8 cellular contexts compared by ENCODE assay signal in the genomic region with DNA sequence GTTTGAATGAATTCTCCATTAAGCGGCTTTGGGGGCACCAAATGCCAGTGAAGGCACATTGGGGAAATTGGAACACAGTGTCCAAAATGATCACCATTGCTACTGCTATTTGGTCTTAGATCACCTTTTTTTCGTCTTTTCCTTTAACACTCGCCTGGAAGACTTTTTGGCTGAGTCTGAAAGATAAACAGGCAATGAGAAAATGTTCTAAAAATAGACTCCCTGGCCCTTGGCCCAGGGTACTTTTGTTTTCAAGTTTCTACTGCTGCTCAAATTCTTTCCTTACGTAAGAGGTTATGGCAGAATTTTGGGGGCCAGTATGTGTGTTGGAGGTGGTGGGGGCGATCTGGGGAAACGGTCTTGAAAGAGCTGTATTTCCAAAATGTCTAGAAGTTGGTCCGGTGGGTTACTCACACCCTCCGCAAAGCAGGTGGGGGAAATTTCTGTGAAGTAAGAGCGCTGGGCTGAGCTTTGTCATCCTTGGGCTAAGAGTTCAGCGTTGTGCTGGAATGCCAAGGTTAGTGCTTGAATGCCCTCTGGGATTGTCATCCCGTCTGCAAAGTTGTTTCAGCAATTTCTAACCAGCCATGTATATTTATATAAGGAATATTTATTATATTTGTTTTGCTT. TPM values are rescaled to one million over a fixed set of nuclear protein-coding genes. Genes with fewer than 3 reads are reported as not detected.
A peak's percentile ranks its signal among the peaks of the same experiment; 100 is the strongest.
DNase-seq lines count a peak whose midpoint lies in the region; ATAC-seq lines count a peak whose summit lies in the region.

No MANE protein-coding gene starts in this region.

- no peaks in the 10 kb centered on the region for H3K36me3 ChIP-seq in adipocyte (ENCODE audit: control insufficient read depth, insufficient read depth, low read length, severe bottlenecking)

- CTCF ChIA-PET in activated CD4-positive, alpha-beta T cell treated with anti-CD3 and anti-CD28 coated beads, Interleukin-2, amount 10 ng/mL, durations not matched to agents 7 days and 5 days (lab: Charles Lee) = interaction anchor here (0.5 to 1.4 kb wide), 3 partner anchors 30 to 285 kb away, joined by 3 read pairs; no protein-coding TSS in a partner anchor

- H3K9me3 ChIP-seq in adipocyte (ENCODE audit: control insufficient read depth, low read length) (no peaks in the 10 kb centered on the region), right cardiac atrium (ENCODE audit: control insufficient read depth, low read length) (no peaks in the 10 kb centered on the region)

- H3K4me1 ChIP-seq in adipocyte (ENCODE audit: control insufficient read depth, insufficient read depth, low read length) (peaks cover 30% of the 10 kb centered on the region), right cardiac atrium (ENCODE audit: control insufficient read depth, insufficient read depth, low read length) (peaks cover 14% of the 10 kb centered on the region)

- H3K4me1 Mint-ChIP-seq in activated CD4-positive, alpha-beta T cell treated with anti-CD3 and anti-CD28 coated beads, Interleukin-2, amount 10 ng/mL, durations not matched to agents 7 days and 5 days = peaks cover 41% of the 10 kb centered on the region

- no peak for DNase-seq in activated CD4-positive, alpha-beta T cell treated with anti-CD3 and anti-CD28 coated beads, Interleukin-2, amount 10 ng/mL, durations not matched to agents 7 days and 5 days
- DNase-seq in activated CD4-positive, alpha-beta T cell treated with anti-CD3 and anti-CD28 coated beads for 1 hour = no peak
- DNase-seq in adipocyte (ENCODE audit: low read depth) = peak; percentile 87
- peak in 1 of 3 donors; percentile 64 for DNase-seq in right cardiac atrium
- no peak for DNase-seq in skeletal muscle cell (ENCODE audit: low read depth)
- no peak for DNase-seq in DMS153 (lab: John Stamatoyannopoulos, UW)
- no peak for DNase-seq in stimulated activated CD4-positive, alpha-beta T cell treated with anti-CD3 and anti-CD28 coated beads, Interleukin-15, amount 100 ng/mL, for 24 hours

- H3K27me3 ChIP-seq in adipocyte (replicated peaks; ENCODE audit: control insufficient read depth, insufficient read depth, low read length) (no peaks in the 10 kb centered on the region), right cardiac atrium (ENCODE audit: control insufficient read depth, insufficient read depth) (no peaks in the 10 kb centered on the region)

- intact Hi-C loops in right cardiac atrium (cut with DNase I) = loop anchor here in 3 of 4 donors (5.0 kb wide), 2 partner anchors 37 to 42 kb away; no protein-coding TSS in a partner anchor

- peak overlapping the region; percentile 92 for H3K4me3 ChIP-seq in adipocyte (ENCODE audit: low read length)
- H3K4me3 ChIP-seq in right cardiac atrium (ENCODE audit: low read length) = peak overlapping the region; percentile 91
- H3K4me3 ChIP-seq in skeletal muscle cell (ENCODE audit: low read depth, low read length) = peak overlapping the region; percentile 91

- peak overlapping the region; percentile 98 for H3K4me3 Mint-ChIP-seq in activated CD4-positive, alpha-beta T cell treated with anti-CD3 and anti-CD28 coated beads, Interleukin-2, amount 10 ng/mL, durations not matched to agents 7 days and 5 days

- ATAC-seq in right cardiac atrium (peak; percentile 23 to 29), GM21360 (IDR thresholded peaks at IDR 0.05; ENCODE audit: unreplicated experiment) (no peak)

- POLR2A ChIA-PET in activated CD4-positive, alpha-beta T cell treated with anti-CD3 and anti-CD28 coated beads, Interleukin-2, amount 10 ng/mL, durations not matched to agents 7 days and 5 days (lab: Charles Lee) = interaction anchor here (1.9 kb wide), 1 partner anchor 33 kb away, joined by 7 read pairs; no protein-coding TSS in a partner anchor

- peak overlapping the region; percentile 93 for H3K9ac ChIP-seq in adipocyte (ENCODE audit: low read length)

- 4% methylated on average over 11 of the region's 11 CpGs for WGBS in right cardiac atrium

- H3K27ac Mint-ChIP-seq in activated CD4-positive, alpha-beta T cell treated with anti-CD3 and anti-CD28 coated beads, Interleukin-2, amount 10 ng/mL, durations not matched to agents 7 days and 5 days = peak overlapping the region; percentile 100

- H3K9me3 Mint-ChIP-seq in activated CD4-positive, alpha-beta T cell treated with anti-CD3 and anti-CD28 coated beads, Interleukin-2, amount 10 ng/mL, durations not matched to agents 7 days and 5 days = no peaks in the 10 kb centered on the region

- peaks cover 5% of the 10 kb centered on the region for H3K27me3 Mint-ChIP-seq in activated CD4-positive, alpha-beta T cell treated with anti-CD3 and anti-CD28 coated beads, Interleukin-2, amount 10 ng/mL, durations not matched to agents 7 days and 5 days

- peaks cover 13% of the 10 kb centered on the region for H3K36me3 Mint-ChIP-seq in activated CD4-positive, alpha-beta T cell treated with anti-CD3 and anti-CD28 coated beads, Interleukin-2, amount 10 ng/mL, durations not matched to agents 7 days and 5 days (ENCODE audit: low read depth)

- H3K27ac ChIP-seq in right cardiac atrium (ENCODE audit: low read length) = peak overlapping the region; percentile 100

RNA-seq across cellular contexts. Expression of a gene that starts 1.3 kb away (rescaled TPM):
- 10 to 100 TPM; 24.9 to 26.5 TPM for total RNA-seq in activated CD4-positive, alpha-beta T cell treated with anti-CD3 and anti-CD28 coated beads, Interleukin-2, amount 10 ng/mL, durations not matched to agents 7 days and 5 days
- total RNA-seq in right cardiac atrium = 10 to 100 TPM; 29.1 to 83.3 (median 41.9) TPM
- polyA plus RNA-seq in right cardiac atrium = 44.8 TPM

RNA-seq across cellular contexts. Expression of a gene that starts 14.0 kb away (rescaled TPM):
- total RNA-seq in activated CD4-positive, alpha-beta T cell treated with anti-CD3 and anti-CD28 coated beads, Interleukin-2, amount 10 ng/mL, durations not matched to agents 7 days and 5 days = under 1 TPM; 0.22 to 0.27 TPM
- 1 to 10 TPM; 2.9 to 5.4 (median 3.4) TPM for total RNA-seq in right cardiac atrium
- polyA plus RNA-seq in right cardiac atrium = 2.9 TPM
